ENCODE assay signal across 11 cellular contexts in the genomic region with DNA sequence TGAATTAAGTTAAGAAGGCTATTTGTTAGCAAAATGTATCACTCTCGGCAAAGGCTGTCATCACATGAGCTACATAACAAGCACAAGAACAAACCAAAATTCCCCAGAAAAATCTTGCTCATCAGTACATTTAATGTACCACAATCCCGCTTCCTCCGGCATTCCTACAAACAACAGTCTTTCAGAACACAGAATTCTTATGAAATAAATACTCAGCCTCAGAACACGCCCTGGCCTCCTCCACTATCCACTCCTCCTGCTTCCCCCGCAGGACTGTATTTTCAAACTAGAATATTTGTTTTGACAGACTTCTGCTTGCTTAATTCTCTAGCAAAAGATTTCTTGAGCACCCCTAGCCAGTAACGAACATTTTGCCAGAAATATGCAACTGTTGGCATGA.
A peak's percentile ranks its signal among the peaks of the same experiment; 100 is the strongest.
DNase-seq lines count a peak whose midpoint lies in the region; ATAC-seq and TF ChIP-seq lines count a peak whose summit lies in the region.
"Had no signal": no experiment of that assay in that cellular context is flagged by ENCODE, and none has a peak within 500 bp of the region (broad histone marks: within the 10 kb centered on the region; RNA-seq: fewer than 3 reads in every experiment).

No MANE protein-coding gene starts in this region.

- POLR2A ChIA-PET in Caco-2 (lab: Charles Lee) = interaction anchor here (0.7 kb wide), 1 partner anchor 131 kb away, joined by 3 read pairs; a partner anchor contains a TSS
- POLR2A ChIA-PET in activated CD4-positive, alpha-beta memory T cell treated with anti-CD3 and anti-CD28 coated beads for 36 hours (lab: Charles Lee) = no interaction called here

- no TSS peak for BruUV-seq in Caco-2 (replicated peaks; lab: Mats Ljungman, UMichigan)

- H3K4me1 Mint-ChIP-seq in Caco-2 (ENCODE audit: low read depth, unreplicated experiment) (peaks cover 57% of the 10 kb centered on the region), chondrocyte (ENCODE audit: low read depth) (peaks cover 88% of the 10 kb centered on the region)
- no peaks in the 10 kb centered on the region for H3K4me1 Mint-ChIP-seq in activated CD4-positive, alpha-beta memory T cell treated with anti-CD3 and anti-CD28 coated beads for 36 hours (ENCODE audit: low read depth)
- H3K4me1 Mint-ChIP-seq in activated T-cell treated with anti-CD3 and anti-CD28 coated beads, Interleukin-2, amount 50 U/mL, for 72 hours (ENCODE audit: low read depth) = peaks cover 12% of the 10 kb centered on the region

- CTCF ChIA-PET in Caco-2 (lab: Charles Lee) = interaction anchor here (0.6 kb wide), 1 partner anchor 240 kb away, joined by 3 read pairs; no protein-coding TSS in a partner anchor
- CTCF ChIA-PET in activated CD4-positive, alpha-beta memory T cell treated with anti-CD3 and anti-CD28 coated beads for 36 hours (lab: Charles Lee) = no interaction called here

- H3K27ac ChIP-seq in hepatocyte (peak overlapping the region; percentile 13), skin epidermis (peak overlapping the region in 11 of 21 experiments; percentile 8 to 61 (median 45))

- H3K27ac Mint-ChIP-seq in Caco-2 (ENCODE audit: unreplicated experiment) = peak overlapping the region; percentile 63
- H3K27ac Mint-ChIP-seq in chondrocyte (ENCODE audit: unreplicated experiment) = peak overlapping the region; percentile 88
- no peak overlapping the region for H3K27ac Mint-ChIP-seq in activated CD4-positive, alpha-beta memory T cell treated with anti-CD3 and anti-CD28 coated beads for 36 hours
- no peak overlapping the region for H3K27ac Mint-ChIP-seq in activated T-cell treated with anti-CD3 and anti-CD28 coated beads, Interleukin-2, amount 50 U/mL, for 72 hours
- H3K27ac Mint-ChIP-seq: T-helper 2 cell treated with Interferon-gamma antibody and Interleukin-4, amounts not matched to agents 5 μg/mL and 100 μg/mL, for 36 hours had no signal

- 51% methylated on average over 6 of the region's 6 CpGs for WGBS in hepatocyte (ENCODE audit: low lambda C conversion rate, missing lambda C conversion rate)

- H3K9me3 ChIP-seq in Caco-2 (no peaks in the 10 kb centered on the region), hepatocyte (ENCODE audit: low read depth) (no peaks in the 10 kb centered on the region)

- H3K27me3 ChIP-seq in Caco-2 (replicated peaks; ENCODE audit: control insufficient read depth, insufficient read depth, low read length) (no peaks in the 10 kb centered on the region), hepatocyte (no peaks in the 10 kb centered on the region)

- TF ChIP-seq CTCF in Caco-2 (IDR thresholded peaks at IDR 0.05; ENCODE audit: insufficient read depth in 1 of 2, low read depth in 1 of 2, low read length in 1 of 2, severe bottlenecking in 1 of 2, unreplicated experiment in 1 of 2) (no peak), chondrocyte (IDR thresholded peaks at IDR 0.05) (peak; percentile 55), hepatocyte (IDR thresholded peaks at IDR 0.05; ENCODE audit: poor library complexity) (no peak)

- no peak for ATAC-seq in activated T-cell treated with anti-CD3 and anti-CD28 coated beads, Interleukin-2, amount 50 U/mL, for 72 hours (replicated peaks in 1 of 2)
- ATAC-seq in GM21390 (IDR thresholded peaks at IDR 0.05; ENCODE audit: unreplicated experiment) = no peak

- H3K4me3 Mint-ChIP-seq in Caco-2 (ENCODE audit: unreplicated experiment) (no peak overlapping the region), chondrocyte (ENCODE audit: unreplicated experiment) (peak overlapping the region; percentile 49)
- no peak overlapping the region for H3K4me3 Mint-ChIP-seq in activated CD4-positive, alpha-beta memory T cell treated with anti-CD3 and anti-CD28 coated beads for 36 hours
- H3K4me3 Mint-ChIP-seq in activated T-cell treated with anti-CD3 and anti-CD28 coated beads, Interleukin-2, amount 50 U/mL, for 72 hours = no peak overlapping the region
- H3K4me3 Mint-ChIP-seq: T-helper 2 cell treated with Interferon-gamma antibody and Interleukin-4, amounts not matched to agents 5 μg/mL and 100 μg/mL, for 36 hours had no signal

- H3K4me1 ChIP-seq in Caco-2 (peaks cover 73% of the 10 kb centered on the region), hepatocyte (ENCODE audit: insufficient read depth) (peaks cover 34% of the 10 kb centered on the region)

- H3K9me3 Mint-ChIP-seq in Caco-2 (ENCODE audit: unreplicated experiment) (peaks cover under 1% of the 10 kb centered on the region), chondrocyte (ENCODE audit: low read depth) (no peaks in the 10 kb centered on the region)
- H3K9me3 Mint-ChIP-seq in activated CD4-positive, alpha-beta memory T cell treated with anti-CD3 and anti-CD28 coated beads for 36 hours = no peaks in the 10 kb centered on the region
- peaks cover 0 to 1% of the 10 kb centered on the region in 2 donors for H3K9me3 Mint-ChIP-seq in activated T-cell treated with anti-CD3 and anti-CD28 coated beads, Interleukin-2, amount 50 U/mL, for 72 hours
- H3K9me3 Mint-ChIP-seq: T-helper 2 cell treated with Interferon-gamma antibody and Interleukin-4, amounts not matched to agents 5 μg/mL and 100 μg/mL, for 36 hours had no signal

- H3K79me2 ChIP-seq in hepatocyte = no peaks in the 10 kb centered on the region

- H3K9me2 ChIP-seq in hepatocyte (replicated peaks; ENCODE audit: insufficient read depth) = no peaks in the 10 kb centered on the region

- H3K4me3 ChIP-seq in Caco-2 (ENCODE audit: low read depth, low read length) (no peak overlapping the region), hepatocyte (no peak overlapping the region), skin epidermis (no peak overlapping the region)

- H4K20me1 ChIP-seq in hepatocyte (ENCODE audit: insufficient read depth, poor library complexity, severe bottlenecking) = no peaks in the 10 kb centered on the region

- intact Hi-C loops in Caco-2 (cut with micrococcal nuclease; ENCODE audit: unreplicated experiment) = no loop called here
- intact Hi-C loops in activated CD4-positive, alpha-beta memory T cell treated with anti-CD3 and anti-CD28 coated beads for 36 hours (cut with micrococcal nuclease) = no loop called here

- H2AFZ ChIP-seq in hepatocyte = no peak overlapping the region

- peak overlapping the region; percentile 2 for H3K4me2 ChIP-seq in hepatocyte

- H3K36me3 ChIP-seq in Caco-2 (ENCODE audit: control insufficient read depth, insufficient read depth, low read length) = no peaks in the 10 kb centered on the region; the same call in 1 of the 2 replicates
- no peaks in the 10 kb centered on the region for H3K36me3 ChIP-seq in hepatocyte (replicated peaks; ENCODE audit: insufficient read depth, low read depth)

- no peak for DNase-seq in Caco-2
- DNase-seq in chondrocyte (ENCODE audit: low spot score) = no peak
- peak; percentile 29 for DNase-seq in hepatocyte (ENCODE audit: low spot score)
- no peak for DNase-seq in NCI-H187 treated with DMSO at 0.1 percent for 48 hours (lab: John Stamatoyannopoulos, UW)
- no peak for DNase-seq in activated CD4-positive, alpha-beta memory T cell treated with anti-CD3 and anti-CD28 coated beads for 36 hours
- DNase-seq in activated T-cell treated with anti-CD3 and anti-CD28 coated beads, Interleukin-2, amount 50 U/mL, for 72 hours = no peak
- DNase-seq: AML-193, NCI-H2029 had no signal

- H3K36me3 Mint-ChIP-seq in Caco-2 (ENCODE audit: insufficient read depth, unreplicated experiment) (peaks cover 15% of the 10 kb centered on the region), chondrocyte (ENCODE audit: low read depth) (no peaks in the 10 kb centered on the region)
- peaks cover 13% of the 10 kb centered on the region for H3K36me3 Mint-ChIP-seq in activated CD4-positive, alpha-beta memory T cell treated with anti-CD3 and anti-CD28 coated beads for 36 hours
- H3K36me3 Mint-ChIP-seq in activated T-cell treated with anti-CD3 and anti-CD28 coated beads, Interleukin-2, amount 50 U/mL, for 72 hours (ENCODE audit: insufficient read depth in 2 of 2) = peaks cover 0 to 4% of the 10 kb centered on the region in 2 donors

- no peaks in the 10 kb centered on the region for H3K27me3 Mint-ChIP-seq in Caco-2 (ENCODE audit: insufficient read depth, unreplicated experiment)
- H3K27me3 Mint-ChIP-seq in chondrocyte (ENCODE audit: low read depth) = no peaks in the 10 kb centered on the region
- H3K27me3 Mint-ChIP-seq in activated CD4-positive, alpha-beta memory T cell treated with anti-CD3 and anti-CD28 coated beads for 36 hours = no peaks in the 10 kb centered on the region
- H3K27me3 Mint-ChIP-seq in activated T-cell treated with anti-CD3 and anti-CD28 coated beads, Interleukin-2, amount 50 U/mL, for 72 hours (ENCODE audit: low read depth) = no peaks in the 10 kb centered on the region

Comparison
In these comparisons a context has a peak if more than half of its experiments do, and no peak if none do; other contexts are left out.
1. H3K27ac Mint-ChIP-seq: peak in Caco-2 (single experiment) and chondrocyte (single experiment); none in activated CD4-positive, alpha-beta memory T cell treated with anti-CD3 and anti-CD28 coated beads for 36 hours (single experiment) and activated T-cell treated with anti-CD3 and anti-CD28 coated beads, Interleukin-2, amount 50 U/mL, for 72 hours (single experiment).